In genomic region chr2:87852864-87853497, GRCh38 we compare ENCODE assay signal across 10 cellular contexts. TPM values are rescaled to one million over a fixed set of nuclear protein-coding genes. Genes with fewer than 3 reads are reported as not detected.
DNase-seq lines count a peak whose midpoint lies in the region; ATAC-seq and TF ChIP-seq lines count a peak whose summit lies in the region.
"Not testable (repeated sequence)": the region's sequence is repeated elsewhere in the genome, so short reads cannot be mapped to it uniquely, and the experiment has no call there.
"Had no signal": no experiment of that assay in that cellular context is flagged by ENCODE, and none has a peak within 500 bp of the region (broad histone marks: within the 10 kb centered on the region; RNA-seq: fewer than 3 reads in every experiment).

No MANE protein-coding gene starts in this region.

- not testable (repeated sequence) for H3K4me1 Mint-ChIP-seq in activated naive CD4-positive, alpha-beta T cell treated with anti-CD3 and anti-CD28 coated beads for 36 hours (ENCODE audit: low read depth)

- ATAC-seq in GM18505 (IDR thresholded peaks at IDR 0.05; ENCODE audit: unreplicated experiment) (peak; percentile 93), GM21367 (IDR thresholded peaks at IDR 0.05; ENCODE audit: unreplicated experiment) (peak; percentile 86), HG02884 (IDR thresholded peaks at IDR 0.05; ENCODE audit: unreplicated experiment) (peak; percentile 97), HG03521 (IDR thresholded peaks at IDR 0.05; ENCODE audit: unreplicated experiment) (peak; percentile 53)

- DNase-seq in activated CD4-positive, alpha-beta T cell treated with anti-CD3 and anti-CD28 coated beads for 1 hour, result peak; percentile 21
- peak; percentile 48 for DNase-seq in activated naive CD4-positive, alpha-beta T cell treated with anti-CD3 and anti-CD28 coated beads for 36 hours
- DNase-seq in glomerular visceral epithelial cell (ENCODE audit: extremely low spot score), result peak; percentile 6
- peak; percentile 10 to 16 (median 12) for DNase-seq in stimulated activated CD4-positive, alpha-beta T cell treated with anti-CD3 and anti-CD28 coated beads, TNF-alpha, amount 100 ng/mL, for 4 hours (ENCODE audit: low read depth in 3 of 3)

- H3K27ac Mint-ChIP-seq in activated naive CD4-positive, alpha-beta T cell treated with anti-CD3 and anti-CD28 coated beads for 36 hours, result peak overlapping the region; percentile 82

- H3K9me3 Mint-ChIP-seq in activated naive CD4-positive, alpha-beta T cell treated with anti-CD3 and anti-CD28 coated beads for 36 hours, result not testable (repeated sequence)

- intact Hi-C loops in activated naive CD4-positive, alpha-beta T cell treated with anti-CD3 and anti-CD28 coated beads for 36 hours (cut with micrococcal nuclease), result not testable (repeated sequence)

- not testable (repeated sequence) for TF ChIP-seq POLR2A in GM18505 (IDR thresholded peaks at IDR 0.05; ENCODE audit: borderline replicate concordance, extremely low read depth, insufficient read depth, insufficient read length)

- CTCF ChIA-PET in activated naive CD4-positive, alpha-beta T cell treated with anti-CD3 and anti-CD28 coated beads for 36 hours (lab: Charles Lee), result not testable (repeated sequence)

- not testable (repeated sequence) for H3K4me3 Mint-ChIP-seq in activated naive CD4-positive, alpha-beta T cell treated with anti-CD3 and anti-CD28 coated beads for 36 hours

- not testable (repeated sequence) for H3K27me3 Mint-ChIP-seq in activated naive CD4-positive, alpha-beta T cell treated with anti-CD3 and anti-CD28 coated beads for 36 hours (ENCODE audit: low read depth)

- H3K36me3 Mint-ChIP-seq in activated naive CD4-positive, alpha-beta T cell treated with anti-CD3 and anti-CD28 coated beads for 36 hours (ENCODE audit: low read depth), result not testable (repeated sequence)

RNA-seq across cellular contexts. Expression of gene RGPD2, which starts 27.4 kb away (rescaled TPM):
- 1 to 10 TPM; 1.1 to 1.6 TPM for total RNA-seq in activated naive CD4-positive, alpha-beta T cell treated with anti-CD3 and anti-CD28 coated beads for 36 hours
- total RNA-seq: NCI-H460, PC-9 had no signal

Comparison
In these comparisons a context has a peak if more than half of its experiments do, and no peak if none do; other contexts are left out.
1. Peak in every context shown above with its lines: DNase-seq and ATAC-seq.